8 cellular contexts compared by ENCODE assay signal in the genomic region with DNA sequence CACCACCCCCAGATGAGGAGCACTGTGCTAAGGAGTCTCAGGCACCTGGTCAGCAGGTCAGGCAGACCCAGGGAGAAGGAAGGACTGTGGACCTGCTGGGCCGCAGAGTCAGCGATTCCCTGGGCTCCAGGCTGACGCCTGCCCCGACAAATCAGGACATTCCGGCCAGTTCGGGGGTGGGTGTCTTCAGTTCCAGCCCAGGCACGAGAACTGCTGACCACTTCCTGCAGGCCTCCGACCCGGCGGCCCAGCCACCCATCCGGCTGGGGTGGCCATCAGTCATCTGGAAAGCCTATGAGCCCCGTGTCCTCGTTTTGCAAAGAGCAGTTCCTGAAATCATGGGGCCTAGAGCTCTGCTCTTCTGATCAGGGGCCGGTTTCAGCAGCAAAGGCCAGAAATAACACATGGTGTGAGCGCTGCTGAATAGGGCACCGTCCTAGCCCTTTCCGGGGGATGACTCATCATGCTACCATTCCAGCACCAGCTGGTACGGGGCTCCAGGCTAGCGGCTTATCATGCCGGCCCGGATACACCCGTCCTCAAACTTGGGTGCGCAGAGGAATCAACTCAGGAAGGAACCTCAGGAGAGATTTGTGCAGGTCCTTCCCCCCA. TPM values are rescaled to one million over a fixed set of nuclear protein-coding genes. Genes with fewer than 3 reads are reported as not detected.
A peak's percentile ranks its signal among the peaks of the same experiment; 100 is the strongest.
DNase-seq lines count a peak whose midpoint lies in the region; ATAC-seq lines count a peak whose summit lies in the region.

No MANE protein-coding gene starts in this region.

- ATAC-seq in GM19351 (IDR thresholded peaks at IDR 0.05; ENCODE audit: unreplicated experiment) = peak; percentile 41

- DNase-seq in LHCN-M2 (ENCODE audit: low read depth) = peak; percentile 83
- peak; percentile 6 for DNase-seq in cerebellar cortex (ENCODE audit: low spot score)
- DNase-seq in lung microvascular endothelial cell (ENCODE audit: low read depth in 2 of 2) = peak; percentile 97 to 98
- DNase-seq in stimulated activated CD8-positive, alpha-beta memory T cell treated with anti-CD3 and anti-CD28 coated beads, Interleukin-4, amount 100 ng/mL, for 48 hours = no peak
- no peak for DNase-seq in retina
- no peak for DNase-seq in RPMI8226
- no peak for DNase-seq in NCI-H1105 (lab: John Stamatoyannopoulos, UW)

RNA-seq across cellular contexts. Expression of a gene that starts 7.8 kb away (rescaled TPM):
- total RNA-seq in LHCN-M2 (2014; rRNA removed) (5.0 and 6.5 TPM in 2 replicates), lung microvascular endothelial cell (96.8 and 147 TPM in 2 replicates)
- 0.92 TPM for polyA plus RNA-seq in LHCN-M2 (2012)

RNA-seq across cellular contexts. Expression of a gene that starts 32.6 kb away (rescaled TPM):
- total RNA-seq in LHCN-M2 (2014; rRNA removed) (1.7 and 2.6 TPM in 2 replicates), lung microvascular endothelial cell (1.1 and 5.2 TPM in 2 replicates)
- 1.8 TPM for polyA plus RNA-seq in LHCN-M2 (2012)

Comparison
In these comparisons a context has a peak if more than half of its experiments do, and no peak if none do; other contexts are left out.
1. DNase-seq: peak in LHCN-M2 (single experiment), cerebellar cortex (single experiment) and lung microvascular endothelial cell (2 of 2); none in stimulated activated CD8-positive, alpha-beta memory T cell treated with anti-CD3 and anti-CD28 coated beads, Interleukin-4, amount 100 ng/mL, for 48 hours (single experiment), retina (single experiment), RPMI8226 (single experiment) and NCI-H1105 (single experiment).
2. RNA of a gene that starts 7.8 kb away (total RNA-seq): 96.8 to 147 TPM in lung microvascular endothelial cell; 5.0 to 6.5 TPM in LHCN-M2; every median in the first group is over 10 times any median in the second.